9 cellular contexts compared by ENCODE assay signal in genomic region chr22:28029201-28029948, GRCh38.
A peak's percentile ranks its signal among the peaks of the same experiment; 100 is the strongest.
DNase-seq lines count a peak whose midpoint lies in the region; ATAC-seq and TF ChIP-seq lines count a peak whose summit lies in the region.
"Had no signal": no experiment of that assay in that cellular context is flagged by ENCODE, and none has a peak within 500 bp of the region (broad histone marks: within the 10 kb centered on the region; RNA-seq: fewer than 3 reads in every experiment).

No MANE protein-coding gene starts in this region.

- H3K9ac ChIP-seq in mesenchymal stem cell (ENCODE audit: low read length), result no peak overlapping the region

- no peaks in the 10 kb centered on the region for H3K9me3 ChIP-seq in mesenchymal stem cell (ENCODE audit: control insufficient read depth, low read length)
- no peaks in the 10 kb centered on the region for H3K9me3 ChIP-seq in vagina

- TF ChIP-seq POLR2A in vagina (IDR thresholded peaks at IDR 0.05), result no peak

- 75% methylated on average over 6 of the region's 6 CpGs for WGBS in mesenchymal stem cell

- H3K36me3 ChIP-seq in mesenchymal stem cell (ENCODE audit: control insufficient read depth in 1 of 2, insufficient read depth in 2 of 2, low read depth in 1 of 2, low read length in 2 of 2) (peaks cover 28 to 33% of the 10 kb centered on the region in 2 experiments), vagina (peaks cover 0 to 3% of the 10 kb centered on the region in 2 donors)

- no peak for ATAC-seq in HG03521 (IDR thresholded peaks at IDR 0.05; ENCODE audit: unreplicated experiment)

- H4K8ac ChIP-seq in mesenchymal stem cell (ENCODE audit: low read length), result no peak overlapping the region

- H2BK15ac ChIP-seq in mesenchymal stem cell (ENCODE audit: low read depth, poor library complexity, severe bottlenecking), result no peak overlapping the region

- no peak overlapping the region for H3K23ac ChIP-seq in mesenchymal stem cell (ENCODE audit: low read length in 2 of 2)

- peak in 8 of 14 donors; percentile 10 to 45 (median 24) for DNase-seq in C1 segment of cervical spinal cord (lab: John Stamatoyannopoulos, UW)
- peak; percentile 95 for DNase-seq in NCI-H146 (lab: John Stamatoyannopoulos, UW)
- DNase-seq in astrocyte of the hippocampus (ENCODE audit: low read depth, low spot score), result peak; percentile 89
- DNase-seq in mesenchymal stem cell, result peak; percentile 35
- no peak for DNase-seq in stimulated activated CD4-positive, alpha-beta T cell treated with anti-CD3 and anti-CD28 coated beads, Interleukin-12 subunit alpha, Interleukin-12 subunit beta, amount 100 ng/mL, for 4 hours
- DNase-seq in vagina (ENCODE audit: extremely low spot score in 2 of 2), result no peak
- DNase-seq in stimulated activated naive CD4-positive, alpha-beta T cell treated with Interleukin-2 at 50 U/mL for 16 hours (lab: John Stamatoyannopoulos, UW), result no peak
- DNase-seq: activated naive CD4-positive, alpha-beta T cell treated with Interleukin-2 at 50 U/mL for 16 hours had no signal

- H3K18ac ChIP-seq in mesenchymal stem cell (ENCODE audit: low read depth in 1 of 2, low read length in 2 of 2), result no peak overlapping the region

- H2AK5ac ChIP-seq in mesenchymal stem cell (ENCODE audit: low read length, severe bottlenecking), result no peak overlapping the region

- no peak overlapping the region for H3K4me2 ChIP-seq in mesenchymal stem cell (ENCODE audit: low read length, poor library complexity, severe bottlenecking)

- no peak overlapping the region for H3K4ac ChIP-seq in mesenchymal stem cell (ENCODE audit: low read depth in 1 of 2, low read length in 2 of 2)

- no peak overlapping the region for H2BK12ac ChIP-seq in mesenchymal stem cell (ENCODE audit: low read length in 2 of 2)

- H2BK5ac ChIP-seq in mesenchymal stem cell (ENCODE audit: low read depth, low read length, poor library complexity, severe bottlenecking), result no peak overlapping the region

- no peak for TF ChIP-seq CTCF in vagina (IDR thresholded peaks at IDR 0.05)

- intact Hi-C loops in vagina (cut with DNase I), result loop anchor here (10.0 kb wide), 1 partner anchor 565 kb away; no protein-coding TSS in a partner anchor

- no peak overlapping the region for H2BK120ac ChIP-seq in mesenchymal stem cell (ENCODE audit: low read depth, low read length)

- no peaks in the 10 kb centered on the region for H3K27me3 ChIP-seq in mesenchymal stem cell (ENCODE audit: control insufficient read depth in 1 of 2, insufficient read depth in 1 of 2, low read length in 2 of 2)
- no peaks in the 10 kb centered on the region for H3K27me3 ChIP-seq in vagina

- no peak overlapping the region for H2AFZ ChIP-seq in mesenchymal stem cell (ENCODE audit: low read depth, low read length)

- H3K4me3 ChIP-seq in mesenchymal stem cell (ENCODE audit: insufficient read depth in 1 of 2, low read depth in 1 of 2, low read length in 2 of 2) (no peak overlapping the region), vagina (no peak overlapping the region)

- no peak overlapping the region for H4K91ac ChIP-seq in mesenchymal stem cell (ENCODE audit: low read length)

- no peak overlapping the region for H3K27ac ChIP-seq in mesenchymal stem cell (ENCODE audit: low read length, poor library complexity, severe bottlenecking)
- H3K27ac ChIP-seq in vagina, result no peak overlapping the region

- H3K4me1 ChIP-seq in mesenchymal stem cell (ENCODE audit: control insufficient read depth, insufficient read depth, low read depth, low read length) (peaks cover 27% of the 10 kb centered on the region), vagina (peaks cover 31% of the 10 kb centered on the region)

- H3K14ac ChIP-seq in mesenchymal stem cell (ENCODE audit: low read length in 2 of 2), result peak overlapping the region in 1 of 2 experiments; percentile 9

- H3K79me1 ChIP-seq in mesenchymal stem cell (replicated peaks; ENCODE audit: low read length, poor library complexity, severe bottlenecking), result peaks cover 4% of the 10 kb centered on the region

Comparison
In these comparisons a context has a peak if more than half of its experiments do, and no peak if none do; other contexts are left out.
1. DNase-seq: peak in C1 segment of cervical spinal cord (8 of 14), NCI-H146 (single experiment), astrocyte of the hippocampus (single experiment) and mesenchymal stem cell (single experiment); none in stimulated activated CD4-positive, alpha-beta T cell treated with anti-CD3 and anti-CD28 coated beads, Interleukin-12 subunit alpha, Interleukin-12 subunit beta, amount 100 ng/mL, for 4 hours (single experiment), vagina (0 of 2) and stimulated activated naive CD4-positive, alpha-beta T cell treated with Interleukin-2 at 50 U/mL for 16 hours (single experiment).